In genomic region chr2:237742191-237742590, GRCh38 we compare ENCODE assay signal across 11 cellular contexts. TPM values are rescaled to one million over a fixed set of nuclear protein-coding genes. Genes with fewer than 3 reads are reported as not detected.
DNase-seq lines count a peak whose midpoint lies in the region; ATAC-seq and TF ChIP-seq lines count a peak whose summit lies in the region.
"Had no signal": no experiment of that assay in that cellular context is flagged by ENCODE, and none has a peak within 500 bp of the region (broad histone marks: within the 10 kb centered on the region; RNA-seq: fewer than 3 reads in every experiment).

No MANE protein-coding gene starts in this region.

- intact Hi-C loops in Right ventricle myocardium inferior (cut with DNase I), result loop anchor here (10.0 kb wide), 1 partner anchor 117 kb away; the partner anchor contains the start of gene LRRFIP1
- intact Hi-C loops in heart right ventricle (cut with DNase I), result loop anchor here in 6 of 10 donors (5.0 to 10.0 kb wide), 4 partner anchors 140 to 230 kb away; no protein-coding TSS in a partner anchor
- intact Hi-C loops in activated T-helper 2 cell treated with anti-CD3 and anti-CD28 coated beads, Interferon-gamma antibody, Interleukin-2, Interleukin-4, amounts not matched to agents 10 μg/mL and 5 μg/mL and 100 μg/mL, durations not matched to agents 14 hours and 24 hours and 36 hours (cut with micrococcal nuclease), result no loop called here
- intact Hi-C loops in uterus (cut with DNase I; ENCODE audit: low total_unique reads), result loop anchor here (10.0 kb wide), 1 partner anchor 227 kb away; no protein-coding TSS in a partner anchor
- intact Hi-C loops in left lung (cut with DNase I), result loop anchor here (5.0 to 10.0 kb wide), 3 partner anchors 47 to 157 kb away; no protein-coding TSS in a partner anchor

- WGBS in heart right ventricle, 2 donors, result 88 to 92% methylated on average over 12 of the region's 12 CpGs

- no peak overlapping the region for H3K4me3 Mint-ChIP-seq in activated T-helper 2 cell treated with anti-CD3 and anti-CD28 coated beads, Interferon-gamma antibody, Interleukin-2, Interleukin-4, amounts not matched to agents 10 μg/mL and 5 μg/mL and 100 μg/mL, durations not matched to agents 14 hours and 24 hours and 36 hours (ENCODE audit: low read depth)
- no peak overlapping the region for H3K4me3 Mint-ChIP-seq in naive B cell
- H3K4me3 Mint-ChIP-seq: activated naive CD8-positive, alpha-beta T cell treated with anti-CD3 and anti-CD28 coated beads, Interleukin-2, amount 10 ng/mL, durations not matched to agents 7 days and 5 days had no signal

- no peaks in the 10 kb centered on the region for H3K9me3 Mint-ChIP-seq in activated T-helper 2 cell treated with anti-CD3 and anti-CD28 coated beads, Interferon-gamma antibody, Interleukin-2, Interleukin-4, amounts not matched to agents 10 μg/mL and 5 μg/mL and 100 μg/mL, durations not matched to agents 14 hours and 24 hours and 36 hours
- H3K9me3 Mint-ChIP-seq in naive B cell, result no peaks in the 10 kb centered on the region
- H3K9me3 Mint-ChIP-seq: activated naive CD8-positive, alpha-beta T cell treated with anti-CD3 and anti-CD28 coated beads, Interleukin-2, amount 10 ng/mL, durations not matched to agents 7 days and 5 days had no signal

- TF ChIP-seq POLR2A in uterus (IDR thresholded peaks at IDR 0.05), result no peak

- peak overlapping the region; percentile 18 for H3K27ac Mint-ChIP-seq in activated T-helper 2 cell treated with anti-CD3 and anti-CD28 coated beads, Interferon-gamma antibody, Interleukin-2, Interleukin-4, amounts not matched to agents 10 μg/mL and 5 μg/mL and 100 μg/mL, durations not matched to agents 14 hours and 24 hours and 36 hours
- peak overlapping the region in 5 of 6 donors; percentile 54 to 95 (median 64) for H3K27ac Mint-ChIP-seq in naive B cell

- ATAC-seq in Right ventricle myocardium inferior (no peak), heart right ventricle (no peak), naive B cell (ENCODE audit: low read depth in 2 of 2) (no peak), left lung (no peak)
- ATAC-seq: esophagus mucosa had no signal

- H3K4me3 ChIP-seq in heart right ventricle (no peak overlapping the region), uterus (no peak overlapping the region), left lung (no peak overlapping the region)

- no peaks in the 10 kb centered on the region for H3K9me3 ChIP-seq in heart right ventricle
- no peaks in the 10 kb centered on the region for H3K9me3 ChIP-seq in uterus
- no peaks in the 10 kb centered on the region for H3K9me3 ChIP-seq in left lung

- H3K4me1 Mint-ChIP-seq in activated T-helper 2 cell treated with anti-CD3 and anti-CD28 coated beads, Interferon-gamma antibody, Interleukin-2, Interleukin-4, amounts not matched to agents 10 μg/mL and 5 μg/mL and 100 μg/mL, durations not matched to agents 14 hours and 24 hours and 36 hours (ENCODE audit: low read depth), result peaks cover 18% of the 10 kb centered on the region
- H3K4me1 Mint-ChIP-seq in naive B cell, result peaks cover 50 to 56% (median 50%) of the 10 kb centered on the region in 3 donors

- peaks cover 47% of the 10 kb centered on the region for H3K36me3 Mint-ChIP-seq in activated T-helper 2 cell treated with anti-CD3 and anti-CD28 coated beads, Interferon-gamma antibody, Interleukin-2, Interleukin-4, amounts not matched to agents 10 μg/mL and 5 μg/mL and 100 μg/mL, durations not matched to agents 14 hours and 24 hours and 36 hours (ENCODE audit: low read depth)
- H3K36me3 Mint-ChIP-seq in naive B cell, result no peaks in the 10 kb centered on the region

- TF ChIP-seq CTCF in heart right ventricle (IDR thresholded peaks at IDR 0.05), result no peak
- TF ChIP-seq CTCF in uterus (IDR thresholded peaks at IDR 0.05), result no peak
- TF ChIP-seq CTCF in left lung (IDR thresholded peaks at IDR 0.05), result no peak

- H3K27ac ChIP-seq in heart right ventricle, result peak overlapping the region in 5 of 10 donors; percentile 4 to 51 (median 25)
- H3K27ac ChIP-seq in uterus, result peak overlapping the region; percentile 80 to 91
- H3K27ac ChIP-seq in left lung, result peak overlapping the region in 1 of 2 donors; percentile 53

- H3K27me3 Mint-ChIP-seq in activated T-helper 2 cell treated with anti-CD3 and anti-CD28 coated beads, Interferon-gamma antibody, Interleukin-2, Interleukin-4, amounts not matched to agents 10 μg/mL and 5 μg/mL and 100 μg/mL, durations not matched to agents 14 hours and 24 hours and 36 hours (ENCODE audit: low read depth), result no peaks in the 10 kb centered on the region
- no peaks in the 10 kb centered on the region for H3K27me3 Mint-ChIP-seq in naive B cell
- H3K27me3 Mint-ChIP-seq: activated naive CD8-positive, alpha-beta T cell treated with anti-CD3 and anti-CD28 coated beads, Interleukin-2, amount 10 ng/mL, durations not matched to agents 7 days and 5 days had no signal

- DNase-seq in Right ventricle myocardium inferior (ENCODE audit: missing footprints), result peak; percentile 43
- no peak for DNase-seq in heart right ventricle
- no peak for DNase-seq in activated T-helper 2 cell treated with anti-CD3 and anti-CD28 coated beads, Interferon-gamma antibody, Interleukin-2, Interleukin-4, amounts not matched to agents 10 μg/mL and 5 μg/mL and 100 μg/mL, durations not matched to agents 14 hours and 24 hours and 36 hours (ENCODE audit: low spot score)
- DNase-seq in naive B cell, result no peak
- no peak for DNase-seq in uterus
- no peak for DNase-seq in left lung
- DNase-seq in stimulated activated CD4-positive, alpha-beta T cell treated with anti-CD3 and anti-CD28 coated beads, Interleukin-4, amount 100 ng/mL, for 1 hour, result no peak
- no peak for DNase-seq in DMS153 treated with DMSO at 0.1 percent for 48 hours (lab: John Stamatoyannopoulos, UW; ENCODE audit: unreplicated experiment)
- DNase-seq: activated naive CD8-positive, alpha-beta T cell treated with anti-CD3 and anti-CD28 coated beads, Interleukin-2, amount 10 ng/mL, durations not matched to agents 7 days and 5 days; mammary epithelial cell had no signal

- peaks cover 24 to 87% (median 79%) of the 10 kb centered on the region in 9 donors for H3K4me1 ChIP-seq in heart right ventricle
- H3K4me1 ChIP-seq in uterus, result peaks cover 13 to 40% of the 10 kb centered on the region in 2 donors
- peaks cover 13 to 78% of the 10 kb centered on the region in 2 donors for H3K4me1 ChIP-seq in left lung

- peaks cover 0 to 41% (median 3%) of the 10 kb centered on the region in 9 donors for H3K36me3 ChIP-seq in heart right ventricle
- H3K36me3 ChIP-seq in uterus, result no peaks in the 10 kb centered on the region
- peaks cover 0 to 31% of the 10 kb centered on the region in 2 donors for H3K36me3 ChIP-seq in left lung

- H3K27me3 ChIP-seq in heart right ventricle (no peaks in the 10 kb centered on the region), uterus (no peaks in the 10 kb centered on the region), left lung (no peaks in the 10 kb centered on the region)

RNA-seq across cellular contexts. Expression of gene RBM44, which starts 56.4 kb away (rescaled TPM):
- 0.30 TPM for total RNA-seq in Right ventricle myocardium inferior
- under 1 TPM; 0.19 to 0.83 (median 0.32) TPM for total RNA-seq in heart right ventricle
- polyA plus RNA-seq in heart right ventricle, result under 1 TPM; 0.13 to 0.80 TPM
- total RNA-seq in activated T-helper 2 cell treated with anti-CD3 and anti-CD28 coated beads, Interferon-gamma antibody, Interleukin-2, Interleukin-4, amounts not matched to agents 10 μg/mL and 5 μg/mL and 100 μg/mL, durations not matched to agents 14 hours and 24 hours and 36 hours, result 0.92 and 1.0 TPM in 2 replicates
- under 1 TPM in 2 of 6 donors, not detected in 4; 0.17 to 0.24 TPM for polyA plus RNA-seq in naive B cell (ENCODE audit: low read depth in 6 of 6)
- 1 to 10 TPM in 3 of 4 donors, under 1 TPM in 1; under 0.01 to 3.6 (median 1.8) TPM for total RNA-seq in uterus
- total RNA-seq in left lung, result 1 to 10 TPM in 1 of 2 donors, under 1 TPM in 1; 0.41 to 1.0 TPM
